Comparison of ENCODE assay signal across 18 cellular contexts in genomic region chr15:84387086-84387485, GRCh38.
"Had no signal": no experiment of that assay in that cellular context is flagged by ENCODE, and none has a peak within 500 bp of the region (broad histone marks: within the 10 kb centered on the region; RNA-seq: fewer than 3 reads in every experiment).

No MANE protein-coding gene starts in this region.

- H3K4me1 Mint-ChIP-seq: naive thymus-derived CD8-positive, alpha-beta T cell had no signal

- H3K36me3 Mint-ChIP-seq: naive thymus-derived CD8-positive, alpha-beta T cell had no signal

- H3K4me1 ChIP-seq: left lung, parathyroid adenoma, SJSA1, transverse colon had no signal

- H3K27ac ChIP-seq: left lung, neutrophil, parathyroid adenoma, SJSA1, transverse colon had no signal

- DNase-seq: activated CD4-positive, alpha-beta T cell treated with anti-CD3 and anti-CD28 coated beads, Interleukin-2, amount 50 U/mL, for 1 hour; activated CD4-positive, CD25-positive, alpha-beta regulatory T cell; dermis blood vessel endothelial cell; effector memory CD8-positive, alpha-beta T cell; foreskin fibroblast; mesenchymal stem cell; naive thymus-derived CD8-positive, alpha-beta T cell; RPMI8226; stimulated activated CD8-positive, alpha-beta memory T cell treated with anti-CD3 and anti-CD28 coated beads, Interleukin-4, amount 100 ng/mL, for 48 hours; stimulated activated naive CD4-positive, alpha-beta T cell; substantia nigra; transverse colon had no signal

- H3K9me3 Mint-ChIP-seq: effector memory CD8-positive, alpha-beta T cell; T-helper 2 cell treated with Interferon-gamma antibody and Interleukin-4, amounts not matched to agents 5 μg/mL and 100 μg/mL, for 36 hours had no signal

- H3K27ac Mint-ChIP-seq: activated naive CD8-positive, alpha-beta T cell; effector memory CD8-positive, alpha-beta T cell; T-helper 2 cell treated with Interferon-gamma antibody and Interleukin-4, amounts not matched to agents 5 μg/mL and 100 μg/mL, for 36 hours had no signal

- H3K79me2 ChIP-seq: parathyroid adenoma had no signal

- H3K4me3 ChIP-seq: left lung, SJSA1, transverse colon had no signal

- H3K9me3 ChIP-seq: left lung, neutrophil, SJSA1, transverse colon had no signal

- ATAC-seq: effector memory CD8-positive, alpha-beta T cell; left lung; naive thymus-derived CD8-positive, alpha-beta T cell had no signal

- H3K4me3 Mint-ChIP-seq: activated naive CD8-positive, alpha-beta T cell; effector memory CD8-positive, alpha-beta T cell; naive thymus-derived CD8-positive, alpha-beta T cell; T-helper 2 cell treated with Interferon-gamma antibody and Interleukin-4, amounts not matched to agents 5 μg/mL and 100 μg/mL, for 36 hours had no signal

- H3K36me3 ChIP-seq: left lung, neutrophil, SJSA1, transverse colon had no signal

- H3K27me3 ChIP-seq: SJSA1, transverse colon had no signal

- H2AFZ ChIP-seq: parathyroid adenoma had no signal

- H3K9ac ChIP-seq: parathyroid adenoma had no signal
